ENCODE assay signal across 25 cellular contexts in genomic region chr13:95292622-95293021, GRCh38.
"Had no signal": no experiment of that assay in that cellular context is flagged by ENCODE, and none has a peak within 500 bp of the region (broad histone marks: within the 10 kb centered on the region; RNA-seq: fewer than 3 reads in every experiment).

No MANE protein-coding gene starts in this region.

- H3K4me1 ChIP-seq: prostate gland had no signal

- H3K27ac Mint-ChIP-seq: activated CD4-positive, alpha-beta T cell treated with anti-CD3 and anti-CD28 coated beads for 36 hours; activated CD8-positive, alpha-beta memory T cell treated with anti-CD3 and anti-CD28 coated beads, Interleukin-2, amount 10 ng/mL, durations not matched to agents 7 days and 5 days; activated CD8-positive, alpha-beta T cell treated with anti-CD3 and anti-CD28 coated beads, Interleukin-2, amount 10 ng/mL, durations not matched to agents 7 days and 5 days; activated naive CD8-positive, alpha-beta T cell; activated T-cell treated with anti-CD3 and anti-CD28 coated beads, Interleukin-2, amount 50 U/mL, for 72 hours; stimulated activated memory B cell treated with anti-CD40 and anti-IgM and Interleukin-4, amounts not matched to agents 10 μg/mL and 1 μg/mL and 100 μg/mL, for 72 hours had no signal

- H3K4me3 Mint-ChIP-seq: activated CD4-positive, alpha-beta T cell treated with anti-CD3 and anti-CD28 coated beads for 36 hours; activated CD8-positive, alpha-beta memory T cell treated with anti-CD3 and anti-CD28 coated beads, Interleukin-2, amount 10 ng/mL, durations not matched to agents 7 days and 5 days; activated CD8-positive, alpha-beta T cell treated with anti-CD3 and anti-CD28 coated beads, Interleukin-2, amount 10 ng/mL, durations not matched to agents 7 days and 5 days; activated naive CD8-positive, alpha-beta T cell; activated T-cell treated with anti-CD3 and anti-CD28 coated beads, Interleukin-2, amount 50 U/mL, for 72 hours; naive thymus-derived CD8-positive, alpha-beta T cell; stimulated activated memory B cell treated with anti-CD40 and anti-IgM and Interleukin-4, amounts not matched to agents 10 μg/mL and 1 μg/mL and 100 μg/mL, for 72 hours had no signal

- H3K27me3 Mint-ChIP-seq: activated CD4-positive, alpha-beta T cell treated with anti-CD3 and anti-CD28 coated beads for 36 hours; activated CD8-positive, alpha-beta memory T cell treated with anti-CD3 and anti-CD28 coated beads, Interleukin-2, amount 10 ng/mL, durations not matched to agents 7 days and 5 days; activated naive CD8-positive, alpha-beta T cell; naive thymus-derived CD8-positive, alpha-beta T cell; stimulated activated memory B cell treated with anti-CD40 and anti-IgM and Interleukin-4, amounts not matched to agents 10 μg/mL and 1 μg/mL and 100 μg/mL, for 72 hours had no signal

- DNase-seq: activated CD4-positive, alpha-beta T cell treated with anti-CD3 and anti-CD28 coated beads for 36 hours; activated CD4-positive, CD25-positive, alpha-beta regulatory T cell; activated CD8-positive, alpha-beta memory T cell treated with anti-CD3 and anti-CD28 coated beads, Interleukin-2, amount 10 ng/mL, durations not matched to agents 7 days and 5 days; activated CD8-positive, alpha-beta T cell treated with anti-CD3 and anti-CD28 coated beads, Interleukin-2, amount 10 ng/mL, durations not matched to agents 7 days and 5 days; activated naive CD4-positive, alpha-beta T cell; activated T-cell treated with anti-CD3 and anti-CD28 coated beads, Interleukin-2, amount 50 U/mL, for 72 hours; dermis blood vessel endothelial cell; effector CD4-positive, alpha-beta T cell; esophagus squamous epithelium; foreskin melanocyte; left ventricle myocardium inferior; midbrain; naive thymus-derived CD8-positive, alpha-beta T cell; sigmoid colon; small intestine; stimulated activated CD4-positive, alpha-beta T cell treated with anti-CD3 and anti-CD28 coated beads, Interleukin-4, amount 100 ng/mL, for 4 hours; stimulated activated CD8-positive, alpha-beta memory T cell treated with anti-CD3 and anti-CD28 coated beads, Interleukin-4, amount 100 ng/mL, for 48 hours; stomach; thyroid gland had no signal

- H3K36me3 ChIP-seq: esophagus squamous epithelium, left ventricle myocardium inferior, neutrophil, prostate gland, sigmoid colon, stomach, thyroid gland, upper lobe of left lung had no signal

- H3K27ac ChIP-seq: epithelial cell of prostate, esophagus squamous epithelium, left ventricle myocardium inferior, neutrophil, sigmoid colon, stomach, thyroid gland had no signal

- H3K4me3 ChIP-seq: esophagus squamous epithelium, left ventricle myocardium inferior, prostate gland, sigmoid colon, stomach, thyroid gland, upper lobe of left lung had no signal

- H3K9me3 ChIP-seq: esophagus squamous epithelium, left ventricle myocardium inferior, neutrophil, prostate gland, sigmoid colon, stomach, thyroid gland, upper lobe of left lung had no signal

- H3K9me3 Mint-ChIP-seq: activated T-cell treated with anti-CD3 and anti-CD28 coated beads, Interleukin-2, amount 50 U/mL, for 72 hours; naive thymus-derived CD8-positive, alpha-beta T cell; stimulated activated memory B cell treated with anti-CD40 and anti-IgM and Interleukin-4, amounts not matched to agents 10 μg/mL and 1 μg/mL and 100 μg/mL, for 72 hours had no signal

- H3K27me3 ChIP-seq: esophagus squamous epithelium, neutrophil, sigmoid colon, stomach, thyroid gland, upper lobe of left lung had no signal
